ENCODE assay signal across 20 cellular contexts in the genomic region with DNA sequence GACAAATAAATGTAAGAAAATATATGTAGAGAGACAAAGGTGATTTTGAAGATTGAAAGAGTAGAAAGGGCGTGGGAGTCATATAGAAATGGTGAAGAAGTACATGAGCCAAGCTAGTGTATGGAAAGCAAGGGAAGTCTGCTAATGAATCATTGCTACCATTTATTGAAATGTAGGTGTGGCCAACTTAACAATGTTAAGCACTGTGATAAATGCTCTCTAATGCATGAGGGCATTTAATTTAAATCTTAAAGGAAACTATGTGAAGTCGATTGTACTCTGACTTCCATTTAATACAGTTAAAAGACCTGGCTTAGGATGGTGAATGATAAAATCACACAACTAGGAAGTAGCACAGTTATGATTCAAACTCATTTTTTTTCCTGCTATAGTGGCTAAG.
A peak's percentile ranks its signal among the peaks of the same experiment; 100 is the strongest.
DNase-seq lines count a peak whose midpoint lies in the region; ATAC-seq, FAIRE-seq and TF ChIP-seq lines count a peak whose summit lies in the region.
"Had no signal": no experiment of that assay in that cellular context is flagged by ENCODE, and none has a peak within 500 bp of the region (broad histone marks: within the 10 kb centered on the region; RNA-seq: fewer than 3 reads in every experiment).

No MANE protein-coding gene starts in this region.

- H3K4me1 ChIP-seq in SK-N-SH (ENCODE audit: control insufficient read depth in 1 of 2, insufficient read depth in 2 of 2, low read depth in 1 of 2, low read length in 1 of 2), result no peaks in the 10 kb centered on the region; a peak in 1 of 4 replicates
- peaks cover 20% of the 10 kb centered on the region for H3K4me1 ChIP-seq in HUES6 (ENCODE audit: control insufficient read depth, insufficient read depth, low read length)
- no peaks in the 10 kb centered on the region for H3K4me1 ChIP-seq in OCI-LY7 (ENCODE audit: insufficient read depth, low read length, poor library complexity, severe bottlenecking)
- H3K4me1 ChIP-seq: SJSA1 had no signal

- H3K27ac ChIP-seq in SK-N-SH (ENCODE audit: low read depth in 2 of 2, low read length in 1 of 2) (no peak overlapping the region), HUES6 (ENCODE audit: low read depth, low read length) (peak overlapping the region; percentile 59; the same call in 1 of the 2 replicates), OCI-LY7 (ENCODE audit: low read depth, low read length, poor library complexity, severe bottlenecking) (no peak overlapping the region)
- H3K27ac ChIP-seq: 22Rv1, C4-2B, SJSA1 had no signal

- no peaks in the 10 kb centered on the region for H3K36me3 ChIP-seq in SK-N-SH (replicated peaks in 1 of 2; ENCODE audit: control insufficient read depth in 1 of 2, insufficient read depth in 2 of 2, low read length in 1 of 2)
- no peaks in the 10 kb centered on the region for H3K36me3 ChIP-seq in HUES6 (ENCODE audit: control insufficient read depth, insufficient read depth, low read length)
- no peaks in the 10 kb centered on the region for H3K36me3 ChIP-seq in bronchial epithelial cell (ENCODE audit: control insufficient read depth, insufficient read depth, low read length)
- no peaks in the 10 kb centered on the region for H3K36me3 ChIP-seq in OCI-LY7 (ENCODE audit: insufficient read depth, low read length)
- H3K36me3 ChIP-seq: HAP-1, SJSA1 had no signal

- CTCF ChIA-PET in SK-N-SH (lab: Yijun Ruan, JAX) (no interaction called here), OCI-LY7 (lab: Charles Lee; ENCODE audit: unreplicated experiment) (no interaction called here)

- 41% methylated on average over 2 of the region's 2 CpGs for WGBS in SK-N-SH (ENCODE audit: low lambda C conversion rate)

- TF ChIP-seq RAD21 in SK-N-SH (IDR thresholded peaks at IDR 0.05; ENCODE audit: low read length), result no peak

- no peak for TF ChIP-seq CTCF in SK-N-SH (IDR thresholded peaks at IDR 0.05)
- no peak for TF ChIP-seq CTCF in bronchial epithelial cell (IDR thresholded peaks at IDR 0.05; ENCODE audit: insufficient read depth, low read length, severe bottlenecking)
- no peak for TF ChIP-seq CTCF in OCI-LY7 (conservative IDR thresholded peaks at IDR 0.05; ENCODE audit: low read length)

- H3K27me3 ChIP-seq in SK-N-SH (ENCODE audit: insufficient read depth) (no peaks in the 10 kb centered on the region), HUES6 (ENCODE audit: control insufficient read depth, insufficient read depth, low read length) (no peaks in the 10 kb centered on the region), bronchial epithelial cell (ENCODE audit: control insufficient read depth, insufficient read depth, low read length) (no peaks in the 10 kb centered on the region)
- H3K27me3 ChIP-seq: SJSA1 had no signal

- H3K9me2 ChIP-seq in SK-N-SH, result no peaks in the 10 kb centered on the region; the same call in 1 of the 2 replicates
- H3K9me2 ChIP-seq in OCI-LY7 (ENCODE audit: insufficient read depth, low read length), result no peaks in the 10 kb centered on the region

- H3K9ac ChIP-seq in SK-N-SH (no peak overlapping the region), HUES6 (ENCODE audit: low read length) (no peak overlapping the region)

- H2AFZ ChIP-seq in SK-N-SH (ENCODE audit: low read depth) (no peak overlapping the region), OCI-LY7 (ENCODE audit: low read length) (no peak overlapping the region)

- POLR2A ChIA-PET in SK-N-SH (lab: Yijun Ruan, JAX) (no interaction called here), OCI-LY7 (lab: Charles Lee) (no interaction called here)

- intact Hi-C loops in OCI-LY7 (cut with micrococcal nuclease; ENCODE audit: unreplicated experiment), result no loop called here

- DNase-seq in SK-N-SH, result no peak
- peak; percentile 43 for DNase-seq in bronchial epithelial cell (ENCODE audit: low read depth)
- DNase-seq in foreskin melanocyte, result peak; percentile 35
- DNase-seq in NCI-H146 treated with DMSO at 0.1 percent for 48 hours (lab: John Stamatoyannopoulos, UW; ENCODE audit: unreplicated experiment), result no peak
- DNase-seq in OCI-LY7 (ENCODE audit: low spot score), result no peak
- no peak for DNase-seq in SIG-M5 treated with dmso at 0.1 percent for 504 hours (lab: John Stamatoyannopoulos, UW; ENCODE audit: unreplicated experiment)
- DNase-seq: AML-193; CD8-positive, alpha-beta memory T cell; DMS53; EL; NCI-H1930; NCI-H69; T-helper 2 cell had no signal

- no TSS peak for BruUV-seq in OCI-LY7 (replicated peaks; lab: Mats Ljungman, UMichigan)

- peaks cover 2% of the 10 kb centered on the region for H3F3A ChIP-seq in SK-N-SH (replicated peaks; ENCODE audit: insufficient read depth)

- H3K9me3 ChIP-seq in SK-N-SH (no peaks in the 10 kb centered on the region), HUES6 (ENCODE audit: control insufficient read depth, insufficient read depth, low read depth, low read length) (peaks cover 8% of the 10 kb centered on the region; the same call in 1 of the 2 replicates), OCI-LY7 (ENCODE audit: low read length) (no peaks in the 10 kb centered on the region)
- H3K9me3 ChIP-seq: HAP-1, SJSA1 had no signal

- ATAC-seq in SK-N-SH treated with all-trans-retinoic acid at 6 μM for 48 hours, result no peak

- H3K4me3 ChIP-seq in SK-N-SH (ENCODE audit: low read depth in 2 of 2, low read length in 1 of 2) (no peak overlapping the region), HUES6 (ENCODE audit: low read depth, low read length) (no peak overlapping the region), bronchial epithelial cell (ENCODE audit: low read depth, low read length) (no peak overlapping the region), OCI-LY7 (ENCODE audit: low read depth, low read length, poor library complexity, severe bottlenecking) (no peak overlapping the region)
- H3K4me3 ChIP-seq: HAP-1, SJSA1 had no signal

- H3K79me2 ChIP-seq in SK-N-SH (ENCODE audit: insufficient read depth) (no peaks in the 10 kb centered on the region), OCI-LY7 (ENCODE audit: insufficient read depth, low read depth, low read length) (no peaks in the 10 kb centered on the region)

- H4K20me1 ChIP-seq in SK-N-SH (ENCODE audit: insufficient read depth) (no peaks in the 10 kb centered on the region), OCI-LY7 (ENCODE audit: insufficient read depth, low read length) (no peaks in the 10 kb centered on the region)

- FAIRE-seq in bronchial epithelial cell (lab: Jason Lieb, UNC), result no peak
- FAIRE-seq: RCC 7860 had no signal

- H3K4me2 ChIP-seq in SK-N-SH (no peak overlapping the region), OCI-LY7 (ENCODE audit: low read length) (no peak overlapping the region)

- no peak for TF ChIP-seq EP300 in SK-N-SH (IDR thresholded peaks at IDR 0.05; ENCODE audit: borderline replicate concordance in 1 of 2, low read depth in 1 of 2, low read length in 1 of 2)

TF ChIP-seq in SK-N-SH treated with all-trans-retinoic acid at 6 μM for 48 hours, 23 proteins besides CTCF, POLR2A, EP300 and RAD21:
- TF ChIP-seq ISL1 (CRISPR knock-in tag; IDR thresholded peaks at IDR 0.05), result peak; percentile 72
- no peak for TF ChIP-seq OSR1 (CRISPR knock-in tag; IDR thresholded peaks at IDR 0.05)
- TF ChIP-seq ZFP3 (CRISPR knock-in tag; IDR thresholded peaks at IDR 0.05), result 0 out of 2 replicates have a peak, but pooled peaks have one; percentile 19

TF ChIP-seq in SK-N-SH, 30 proteins besides CTCF, POLR2A, EP300 and RAD21:
- TF ChIP-seq RXRA (IDR thresholded peaks at IDR 0.05; ENCODE audit: borderline replicate concordance, low read depth) (no peak), TCF12 (IDR thresholded peaks at IDR 0.05) (no peak), RCOR1 (IDR thresholded peaks at IDR 0.05; ENCODE audit: low read length) (no peak), YY1 (IDR thresholded peaks at IDR 0.05; ENCODE audit: low read depth) (no peak)
TF ChIP-seq in SK-N-SH: peak in this region for 0.

Comparison
In these comparisons a context has a peak if more than half of its experiments do, and no peak if none do; other contexts are left out.
1. DNase-seq: peak in bronchial epithelial cell (single experiment) and foreskin melanocyte (single experiment); none in SK-N-SH (single experiment), NCI-H146 treated with DMSO at 0.1 percent for 48 hours (single experiment), OCI-LY7 (single experiment) and SIG-M5 treated with dmso at 0.1 percent for 504 hours (single experiment).